ENCODE assay signal across 22 cellular contexts in the genomic region with DNA sequence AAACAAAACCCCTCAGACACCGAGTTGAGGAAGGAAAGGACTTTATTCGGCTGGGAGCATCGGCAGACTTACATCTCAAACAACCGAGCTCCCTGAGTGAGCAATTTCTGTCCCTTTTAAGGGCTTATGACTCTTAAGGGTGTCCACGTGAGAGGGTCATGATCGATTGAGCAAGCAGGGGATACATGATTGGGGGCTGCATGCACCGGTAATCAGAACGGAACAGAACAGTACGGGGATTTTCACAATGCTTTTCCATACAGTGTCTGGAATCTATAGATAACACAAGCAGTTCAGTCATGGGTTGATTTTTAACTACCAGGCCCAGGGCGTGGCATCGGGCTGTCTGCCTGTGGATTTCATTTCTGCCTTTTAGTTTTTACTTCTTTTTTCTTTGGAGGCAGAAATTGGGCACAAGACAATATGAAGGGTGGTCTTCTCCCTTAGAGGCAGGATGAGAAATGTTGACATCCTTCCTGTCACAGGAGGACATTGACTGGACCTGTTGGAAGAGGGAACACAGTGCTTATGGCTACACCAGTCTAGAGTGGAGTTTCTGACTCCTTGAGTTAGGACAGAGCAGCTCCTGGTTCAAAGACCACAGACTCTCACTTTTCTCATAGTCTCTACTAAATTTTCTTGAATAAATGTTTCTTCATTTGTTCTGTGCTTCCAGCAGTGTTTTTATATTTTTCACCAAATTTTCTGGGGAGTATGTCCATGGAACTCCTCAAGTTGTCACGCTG. TPM values are rescaled to one million over a fixed set of nuclear protein-coding genes. Genes with fewer than 3 reads are reported as not detected.
DNase-seq lines count a peak whose midpoint lies in the region; ATAC-seq, FAIRE-seq and TF ChIP-seq lines count a peak whose summit lies in the region.
"Had no signal": no experiment of that assay in that cellular context is flagged by ENCODE, and none has a peak within 500 bp of the region (broad histone marks: within the 10 kb centered on the region; RNA-seq: fewer than 3 reads in every experiment).

No MANE protein-coding gene starts in this region.

- DNase-seq in Calu3 (peak; percentile 10), HUDEP-2 (lab: John Stamatoyannopoulos, UW; ENCODE audit: unreplicated experiment in 76 of 76) (peak in 67 of 76 experiments; percentile 5 to 79 (median 38)), colonic mucosa (peak; percentile 49), neural progenitor cell (ENCODE audit: low spot score) (no peak), frontal cortex (ENCODE audit: low spot score in 2 of 2) (no peak)
- DNase-seq: activated CD8-positive, alpha-beta T cell treated with anti-CD3 and anti-CD28 coated beads, Interleukin-2, amount 10 ng/mL, durations not matched to agents 7 days and 5 days; activated naive CD4-positive, alpha-beta T cell treated with anti-CD3 and anti-CD28 coated beads, Interleukin-2, amount 10 ng/mL, durations not matched to agents 7 days and 5 days; activated T-cell treated with anti-CD3 and anti-CD28 coated beads, Interleukin-2, amount 50 U/mL, for 1 hour; anterior cingulate cortex; dermis blood vessel endothelial cell; heart right ventricle; KBM-7; NCI-H146; NCI-H524; substantia nigra had no signal

- ATAC-seq in GM18909 (IDR thresholded peaks at IDR 0.05; ENCODE audit: poor library complexity, unreplicated experiment) (no peak), HG03135 (IDR thresholded peaks at IDR 0.05; ENCODE audit: unreplicated experiment) (no peak), GM18873 (IDR thresholded peaks at IDR 0.05; ENCODE audit: low FRiP score, unreplicated experiment) (no peak)
- ATAC-seq: activated CD8-positive, alpha-beta T cell treated with anti-CD3 and anti-CD28 coated beads, Interleukin-2, amount 10 ng/mL, durations not matched to agents 7 days and 5 days; heart right ventricle had no signal

- peak overlapping the region; percentile 44 for H3K27ac Mint-ChIP-seq in Calu3 (ENCODE audit: unreplicated experiment)
- no peak overlapping the region for H3K27ac Mint-ChIP-seq in neural progenitor cell
- H3K27ac Mint-ChIP-seq: activated CD8-positive, alpha-beta T cell treated with anti-CD3 and anti-CD28 coated beads, Interleukin-2, amount 10 ng/mL, durations not matched to agents 7 days and 5 days had no signal

- H3K4me3 Mint-ChIP-seq in Calu3 (ENCODE audit: low read depth, unreplicated experiment), result peak overlapping the region; percentile 17
- H3K4me3 Mint-ChIP-seq in neural progenitor cell, result no peak overlapping the region
- H3K4me3 Mint-ChIP-seq: activated CD8-positive, alpha-beta T cell treated with anti-CD3 and anti-CD28 coated beads, Interleukin-2, amount 10 ng/mL, durations not matched to agents 7 days and 5 days; activated naive CD4-positive, alpha-beta T cell treated with anti-CD3 and anti-CD28 coated beads, Interleukin-2, amount 10 ng/mL, durations not matched to agents 7 days and 5 days had no signal

- intact Hi-C loops in Calu3 (cut with micrococcal nuclease; ENCODE audit: unreplicated experiment) (no loop called here), colonic mucosa (cut with DNase I) (no loop called here)

- TF ChIP-seq CTCF in Calu3 (IDR thresholded peaks at IDR 0.05; ENCODE audit: unreplicated experiment) (no peak), colonic mucosa (IDR thresholded peaks at IDR 0.05) (no peak), neural progenitor cell (IDR thresholded peaks at IDR 0.05) (no peak)

- H3K9ac ChIP-seq in colonic mucosa (ENCODE audit: low read depth in 2 of 2, low read length in 2 of 2) (no peak overlapping the region), neural progenitor cell (no peak overlapping the region)

- H3K27me3 ChIP-seq in colonic mucosa, result no peaks in the 10 kb centered on the region
- H3K27me3 ChIP-seq in neural progenitor cell, result no peaks in the 10 kb centered on the region
- H3K27me3 ChIP-seq: cardiac muscle cell, heart right ventricle had no signal

- FAIRE-seq in frontal cortex (lab: Jason Lieb, UNC), result no peak
- FAIRE-seq: endothelial cell of umbilical vein, H1 had no signal

- H3K36me3 Mint-ChIP-seq in Calu3 (ENCODE audit: insufficient read depth, unreplicated experiment) (no peaks in the 10 kb centered on the region), neural progenitor cell (peaks cover 31% of the 10 kb centered on the region)

- peaks cover 9% of the 10 kb centered on the region for H3K9me3 Mint-ChIP-seq in Calu3 (ENCODE audit: low read depth, unreplicated experiment)
- peaks cover 42% of the 10 kb centered on the region for H3K9me3 Mint-ChIP-seq in neural progenitor cell

- H2AFZ ChIP-seq in neural progenitor cell (replicated peaks), result no peak overlapping the region

- H3K36me3 ChIP-seq in colonic mucosa, result no peaks in the 10 kb centered on the region
- H3K36me3 ChIP-seq in neural progenitor cell, result peaks cover 5% of the 10 kb centered on the region
- H3K36me3 ChIP-seq: cardiac muscle cell had no signal

- H3F3A ChIP-seq in neural progenitor cell (ENCODE audit: low read depth), result peaks cover 22% of the 10 kb centered on the region

- H3K4me1 ChIP-seq in colonic mucosa, result no peaks in the 10 kb centered on the region
- peaks cover 10% of the 10 kb centered on the region for H3K4me1 ChIP-seq in neural progenitor cell

- H3K27ac ChIP-seq in colonic mucosa (no peak overlapping the region), neural progenitor cell (peak overlapping the region; percentile 84)
- H3K27ac ChIP-seq: cardiac muscle cell, heart right ventricle had no signal

- no TSS peak for BruUV-seq in Calu3 (replicated peaks; lab: Mats Ljungman, UMichigan)

- H3K27me3 Mint-ChIP-seq in Calu3 (ENCODE audit: unreplicated experiment) (no peaks in the 10 kb centered on the region), neural progenitor cell (ENCODE audit: insufficient read depth, low read depth) (no peaks in the 10 kb centered on the region)
- H3K27me3 Mint-ChIP-seq: activated naive CD4-positive, alpha-beta T cell treated with anti-CD3 and anti-CD28 coated beads, Interleukin-2, amount 10 ng/mL, durations not matched to agents 7 days and 5 days had no signal

- H3K4me3 ChIP-seq in colonic mucosa (no peak overlapping the region), neural progenitor cell (no peak overlapping the region)
- H3K4me3 ChIP-seq: cardiac muscle cell, heart right ventricle, SK-N-MC had no signal

- H4K20me1 ChIP-seq in neural progenitor cell (ENCODE audit: low read depth), result no peaks in the 10 kb centered on the region

- CTCF ChIA-PET in Calu3 (lab: Charles Lee), result no interaction called here

- H3K4me1 Mint-ChIP-seq in Calu3 (ENCODE audit: low read depth, unreplicated experiment), result peaks cover 20% of the 10 kb centered on the region
- no peaks in the 10 kb centered on the region for H3K4me1 Mint-ChIP-seq in neural progenitor cell
- H3K4me1 Mint-ChIP-seq: activated naive CD4-positive, alpha-beta T cell treated with anti-CD3 and anti-CD28 coated beads, Interleukin-2, amount 10 ng/mL, durations not matched to agents 7 days and 5 days had no signal

- H3K9me3 ChIP-seq in colonic mucosa, result no peaks in the 10 kb centered on the region
- H3K9me3 ChIP-seq in neural progenitor cell (ENCODE audit: low read depth), result peaks cover 6% of the 10 kb centered on the region

- no peak overlapping the region for H3K4me2 ChIP-seq in neural progenitor cell

- peaks cover 73% of the 10 kb centered on the region for H3K79me2 ChIP-seq in neural progenitor cell (ENCODE audit: low read depth)

RNA-seq across cellular contexts. Expression of a gene that starts 35.8 kb away (rescaled TPM):
- total RNA-seq in Calu3 (2022) (37.8 and 40.8 TPM in 2 replicates), colonic mucosa (10 to 100 TPM; 23.5 to 38.0 TPM), neural progenitor cell (ENCODE audit: low replicate concordance) (13.3 and 19.8 TPM in 2 replicates), frontal cortex (24.1 TPM)

Comparison
In these comparisons a context has a peak if more than half of its experiments do, and no peak if none do; other contexts are left out.
1. DNase-seq: peak in Calu3 (single experiment), HUDEP-2 (67 of 76) and colonic mucosa (single experiment); none in neural progenitor cell (single experiment) and frontal cortex (0 of 2).